8 cellular contexts compared by ENCODE assay signal in the genomic region with DNA sequence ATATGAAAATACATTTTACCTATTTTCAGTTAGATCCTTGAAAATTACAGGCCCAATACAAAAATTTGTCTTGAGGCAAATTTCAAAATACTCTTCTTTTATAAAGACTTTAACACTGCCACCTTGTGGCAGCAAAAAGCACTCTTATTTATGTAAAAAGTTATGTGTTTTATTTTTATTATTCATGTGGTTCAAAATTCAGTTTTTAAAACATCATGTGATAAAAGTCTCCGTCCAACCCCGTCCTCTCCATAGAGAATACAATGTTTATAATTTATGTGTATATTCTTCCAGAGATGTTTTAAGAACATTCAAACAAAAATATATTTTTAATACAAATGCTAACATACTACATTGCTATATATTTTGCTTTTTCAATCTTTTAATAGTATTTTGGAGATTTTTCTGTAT. TPM values are rescaled to one million over a fixed set of nuclear protein-coding genes. Genes with fewer than 3 reads are reported as not detected.
DNase-seq lines count a peak whose midpoint lies in the region; ATAC-seq, FAIRE-seq and TF ChIP-seq lines count a peak whose summit lies in the region.

No MANE protein-coding gene starts in this region.

- no peaks in the 10 kb centered on the region for H3K36me3 Mint-ChIP-seq in mesothelial cell of epicardium

- intact Hi-C loops in heart left ventricle (cut with DNase I) (no loop called here), Right ventricle myocardium superior (cut with DNase I) (no loop called here), breast epithelium (cut with DNase I; ENCODE audit: low total_unique reads) (no loop called here)

- ATAC-seq in heart left ventricle = no peak
- ATAC-seq in Right ventricle myocardium superior (ENCODE audit: poor library complexity) = no peak

- no peaks in the 10 kb centered on the region for H3K36me3 ChIP-seq in heart left ventricle
- no peaks in the 10 kb centered on the region for H3K36me3 ChIP-seq in breast epithelium

- H3K4me1 Mint-ChIP-seq in mesothelial cell of epicardium = no peaks in the 10 kb centered on the region

- no peaks in the 10 kb centered on the region for H3K27me3 Mint-ChIP-seq in mesothelial cell of epicardium (ENCODE audit: low read depth)

- H3K4me3 Mint-ChIP-seq in mesothelial cell of epicardium = no peak overlapping the region

- no peaks in the 10 kb centered on the region for H3K9me3 Mint-ChIP-seq in mesothelial cell of epicardium

- DNase-seq in heart left ventricle = no peak
- DNase-seq in Right ventricle myocardium superior = no peak
- DNase-seq in NCI-H510A (lab: John Stamatoyannopoulos, UW) = peak; percentile 12
- DNase-seq in breast epithelium (ENCODE audit: low spot score in 2 of 2) = no peak
- no peak for DNase-seq in mesothelial cell of epicardium (ENCODE audit: low spot score in 2 of 2, unreplicated experiment in 2 of 2)
- DNase-seq in activated CD8-positive, alpha-beta memory T cell treated with anti-CD3 and anti-CD28 coated beads, Interleukin-2, amount 50 U/mL, for 4 hours = no peak
- DNase-seq in ecto neural progenitor cell (ENCODE audit: low spot score) = no peak
- no peak for DNase-seq in GM12892 (ENCODE audit: insufficient read length)

- FAIRE-seq in GM12892 (lab: Jason Lieb, UNC) = no peak

- 20 to 30% (median 27%) methylated on average over 2 of the region's 2 CpGs for WGBS in heart left ventricle, 4 donors

- H3K27ac Mint-ChIP-seq in mesothelial cell of epicardium = no peak overlapping the region

- H3K9me3 ChIP-seq in heart left ventricle = no peaks in the 10 kb centered on the region
- H3K9me3 ChIP-seq in breast epithelium = no peaks in the 10 kb centered on the region

- H3K4me3 ChIP-seq in heart left ventricle (peak overlapping the region in 1 of 12 donors; percentile 45), breast epithelium (no peak overlapping the region)

- TF ChIP-seq CTCF in heart left ventricle (IDR thresholded peaks at IDR 0.05) (peak; percentile 46 to 73 (median 65)), breast epithelium (IDR thresholded peaks at IDR 0.05) (peak in 2 of 3 donors; percentile 10 to 52), mesothelial cell of epicardium (IDR thresholded peaks at IDR 0.05; ENCODE audit: unreplicated experiment) (peak; percentile 86)

- H3K27me3 ChIP-seq in heart left ventricle = no peaks in the 10 kb centered on the region
- H3K27me3 ChIP-seq in breast epithelium = no peaks in the 10 kb centered on the region

- no peak for TF ChIP-seq POLR2A in heart left ventricle (IDR thresholded peaks at IDR 0.05)
- TF ChIP-seq POLR2A in breast epithelium (IDR thresholded peaks at IDR 0.05) = no peak
- no peak for TF ChIP-seq POLR2A in GM12892 (IDR thresholded peaks at IDR 0.05; ENCODE audit: low read depth, low read length)

- no peak overlapping the region for H3K27ac ChIP-seq in heart left ventricle
- H3K27ac ChIP-seq in breast epithelium = no peak overlapping the region

- peaks cover 0 to 7% (median 0%) of the 10 kb centered on the region in 12 donors for H3K4me1 ChIP-seq in heart left ventricle
- no peaks in the 10 kb centered on the region for H3K4me1 ChIP-seq in breast epithelium

RNA-seq across cellular contexts. Expression of gene TRIM59, which starts 36.9 kb away (rescaled TPM):
- total RNA-seq in heart left ventricle = 1 to 10 TPM in 2 of 9 donors, under 1 TPM in 7; 0.16 to 3.1 (median 0.60) TPM
- polyA plus RNA-seq in heart left ventricle = under 1 TPM; 0.27 to 0.32 TPM
- 0.19 TPM for total RNA-seq in Right ventricle myocardium superior
- 1 to 10 TPM in 2 of 3 donors, under 1 TPM in 1; 0.64 to 5.0 (median 3.9) TPM for total RNA-seq in breast epithelium
- total RNA-seq in mesothelial cell of epicardium = 20.1 to 23.0 TPM (median 21.1 TPM) in 3 replicates
- polyA plus RNA-seq in GM12892 (2012; ENCODE audit: missing spikeins) = 14.1 TPM

Comparison
In these comparisons a context has a peak if more than half of its experiments do, and no peak if none do; other contexts are left out.
1. CTCF ChIP-seq: peak in every context shown above with its lines; median percentile 86 in mesothelial cell of epicardium; 65 in heart left ventricle; 31 in breast epithelium.